Comparison of ENCODE assay signal across 8 cellular contexts in the genomic region with DNA sequence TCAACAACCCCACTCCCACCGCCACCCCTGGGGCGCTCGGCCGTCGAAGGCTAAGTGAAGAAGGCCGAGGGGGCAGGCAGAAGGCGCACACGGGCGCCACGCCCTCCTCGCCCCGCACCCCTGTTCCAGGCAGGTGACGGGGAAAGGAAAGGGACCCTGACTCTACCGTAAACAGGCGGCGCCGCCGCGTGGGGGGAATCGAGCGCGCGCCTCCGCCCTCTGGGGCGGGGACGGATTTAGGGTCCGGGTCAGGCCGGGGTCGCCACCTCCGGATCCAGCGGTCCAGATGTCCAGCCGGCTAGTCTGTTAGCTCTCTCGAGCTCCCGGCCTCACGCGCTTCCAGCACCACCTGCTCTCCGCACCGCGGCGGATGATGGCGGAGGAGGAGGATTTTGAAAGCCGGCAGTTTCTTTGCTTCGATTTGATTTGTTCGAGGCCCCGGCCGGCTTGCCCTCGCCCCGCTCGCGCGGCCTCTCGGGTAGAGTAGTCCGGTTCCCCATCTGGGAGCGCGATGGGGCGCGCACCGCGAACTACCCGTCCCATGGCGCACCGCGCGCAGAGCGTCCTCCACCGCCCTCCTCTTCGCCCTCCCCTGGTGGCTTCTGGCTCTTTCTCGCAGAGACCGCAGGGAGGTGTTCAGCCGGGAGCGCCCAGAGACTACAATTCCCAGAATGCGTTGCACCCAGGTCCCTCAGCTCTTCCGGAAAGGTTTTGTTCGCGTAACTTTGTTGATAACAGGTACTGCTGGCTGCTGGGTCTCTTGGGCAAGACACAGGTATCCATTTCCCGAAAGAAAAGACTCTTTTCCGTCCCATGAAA. TPM values are rescaled to one million over a fixed set of nuclear protein-coding genes. Genes with fewer than 3 reads are reported as not detected.
DNase-seq lines count a peak whose midpoint lies in the region; TF ChIP-seq lines count a peak whose summit lies in the region.

TSS of gene RANGAP1 (minus strand) at position 368 of the 819 bp plus-strand sequence. CDS start 5,143 bp downstream, outside the sequence.

- peak within 1 kb of the TSS; percentile 95 for H3K4me3 Mint-ChIP-seq in activated T-helper 1 cell treated with anti-CD3 and anti-CD28 coated beads, Interleukin-12 subunit alpha, Interleukin-12 subunit beta, Interleukin-2, Interleukin-4 antibody, amounts not matched to agents 30 ng/mL and 10 ng/mL and 1 ng/mL, durations not matched to agents 14 hours and 24 hours and 36 hours

- intact Hi-C loops in activated T-helper 1 cell treated with anti-CD3 and anti-CD28 coated beads, Interleukin-12 subunit alpha, Interleukin-12 subunit beta, Interleukin-2, Interleukin-4 antibody, amounts not matched to agents 30 ng/mL and 10 ng/mL and 1 ng/mL, durations not matched to agents 14 hours and 24 hours and 36 hours (cut with micrococcal nuclease), result loop anchor here (1.0 to 2.0 kb wide), 16 partner anchors 15 to 650 kb away; partner anchors contain the start of genes DESI1, L3MBTL2, MRTFA and PHF5A
- intact Hi-C loops in esophagus squamous epithelium (cut with DNase I), result no loop called here

- no peaks in the 10 kb centered on the region for H3K9me2 ChIP-seq in GM23248 (ENCODE audit: insufficient read depth)

- no peaks in the 10 kb centered on the region for H3K9me3 ChIP-seq in GM23248 (ENCODE audit: low read depth)
- H3K9me3 ChIP-seq in esophagus squamous epithelium, result no peaks in the 10 kb centered on the region

- H3K9me3 Mint-ChIP-seq in activated T-helper 1 cell treated with anti-CD3 and anti-CD28 coated beads, Interleukin-12 subunit alpha, Interleukin-12 subunit beta, Interleukin-2, Interleukin-4 antibody, amounts not matched to agents 30 ng/mL and 10 ng/mL and 1 ng/mL, durations not matched to agents 14 hours and 24 hours and 36 hours, result no peaks in the 10 kb centered on the region

- H3K4me3 ChIP-seq in GM23248 (peak within 1 kb of the TSS; percentile 87), esophagus squamous epithelium (peak within 1 kb of the TSS; percentile 87 to 98 (median 90))

- H2AFZ ChIP-seq in GM23248, result peak within 1 kb of the TSS; percentile 96

- H3K79me2 ChIP-seq in GM23248 (ENCODE audit: insufficient read depth), result peaks cover 42% of the 10 kb centered on the region

- H3K27ac Mint-ChIP-seq in activated T-helper 1 cell treated with anti-CD3 and anti-CD28 coated beads, Interleukin-12 subunit alpha, Interleukin-12 subunit beta, Interleukin-2, Interleukin-4 antibody, amounts not matched to agents 30 ng/mL and 10 ng/mL and 1 ng/mL, durations not matched to agents 14 hours and 24 hours and 36 hours, result peak within 1 kb of the TSS; percentile 97

- peaks cover 43% of the 10 kb centered on the region for H3K4me1 ChIP-seq in GM23248 (ENCODE audit: insufficient read depth)
- H3K4me1 ChIP-seq in esophagus squamous epithelium, result peaks cover 28 to 82% (median 35%) of the 10 kb centered on the region in 3 donors

- WGBS in GM23248 (ENCODE audit: low coverage in 1 of 2, low lambda C conversion rate in 2 of 2, missing lambda C conversion rate in 2 of 2), 2 experiments, result 1 to 2% methylated on average over 57 to 72 of the region's 77 CpGs
- WGBS in esophagus squamous epithelium, 2 donors, result 0% methylated on average over 9 to 32 of the region's 77 CpGs

- TF ChIP-seq POLR2A in esophagus squamous epithelium (IDR thresholded peaks at IDR 0.05), result peak in 3 of 4 donors; percentile 69 to 77 (median 71)

- peak within 1 kb of the TSS; percentile 96 for H3K27ac ChIP-seq in GM23248
- peak within 1 kb of the TSS; percentile 91 to 99 (median 96) for H3K27ac ChIP-seq in esophagus squamous epithelium

- H3K27me3 Mint-ChIP-seq in activated T-helper 1 cell treated with anti-CD3 and anti-CD28 coated beads, Interleukin-12 subunit alpha, Interleukin-12 subunit beta, Interleukin-2, Interleukin-4 antibody, amounts not matched to agents 30 ng/mL and 10 ng/mL and 1 ng/mL, durations not matched to agents 14 hours and 24 hours and 36 hours (ENCODE audit: insufficient read depth), result no peaks in the 10 kb centered on the region

- H3K36me3 ChIP-seq in GM23248 (ENCODE audit: low read depth) (peaks cover 9% of the 10 kb centered on the region), esophagus squamous epithelium (peaks cover under 1 to 33% (median 7%) of the 10 kb centered on the region in 3 donors)

- peaks cover 35% of the 10 kb centered on the region for H3F3A ChIP-seq in GM23248 (ENCODE audit: insufficient read depth)

- H4K20me1 ChIP-seq in GM23248 (ENCODE audit: insufficient read depth), result no peaks in the 10 kb centered on the region

- H3K36me3 Mint-ChIP-seq in activated T-helper 1 cell treated with anti-CD3 and anti-CD28 coated beads, Interleukin-12 subunit alpha, Interleukin-12 subunit beta, Interleukin-2, Interleukin-4 antibody, amounts not matched to agents 30 ng/mL and 10 ng/mL and 1 ng/mL, durations not matched to agents 14 hours and 24 hours and 36 hours (ENCODE audit: low read depth), result peaks cover 18% of the 10 kb centered on the region

- H3K27me3 ChIP-seq in GM23248 (replicated peaks; ENCODE audit: insufficient read depth), result no peaks in the 10 kb centered on the region
- H3K27me3 ChIP-seq in esophagus squamous epithelium, result no peaks in the 10 kb centered on the region

- in situ Hi-C loops in GM23248 (cut with MboI), result no loop called here

- peak in 2 of 6 experiments; percentile 47 to 48 for TF ChIP-seq CTCF in esophagus squamous epithelium (IDR thresholded peaks at IDR 0.05)

- DNase-seq in EH (ENCODE audit: low read depth) (peak; percentile 98), GM23248 (peak; percentile 100), Kasumi-1 (lab: John Stamatoyannopoulos, UW) (peak; percentile 99 to 100), RPMI7951 (ENCODE audit: low read depth) (peak; percentile 96), esophagus squamous epithelium (lab: John Stamatoyannopoulos, UW) (peak; percentile 97), myocyte (ENCODE audit: low read depth) (peak; percentile 99)
- peak; percentile 98 for DNase-seq in activated T-helper 1 cell treated with anti-CD3 and anti-CD28 coated beads, Interleukin-12 subunit alpha, Interleukin-12 subunit beta, Interleukin-2, Interleukin-4 antibody, amounts not matched to agents 30 ng/mL and 10 ng/mL and 1 ng/mL, durations not matched to agents 14 hours and 24 hours and 36 hours (ENCODE audit: low spot score)
- DNase-seq in stimulated activated CD8-positive, alpha-beta memory T cell treated with anti-CD3 and anti-CD28 coated beads, Interleukin-7, amount 100 ng/mL, for 48 hours (ENCODE audit: extremely low read depth in 1 of 2, low read depth in 1 of 2), result peak; percentile 96 to 98

- H3K9ac ChIP-seq in GM23248, result peak within 1 kb of the TSS; percentile 92

- peak within 1 kb of the TSS; percentile 98 for H3K4me2 ChIP-seq in GM23248 (ENCODE audit: unreplicated experiment)

- peaks cover 34% of the 10 kb centered on the region for H3K4me1 Mint-ChIP-seq in activated T-helper 1 cell treated with anti-CD3 and anti-CD28 coated beads, Interleukin-12 subunit alpha, Interleukin-12 subunit beta, Interleukin-2, Interleukin-4 antibody, amounts not matched to agents 30 ng/mL and 10 ng/mL and 1 ng/mL, durations not matched to agents 14 hours and 24 hours and 36 hours (ENCODE audit: low read depth)

RNA-seq across cellular contexts. Expression of gene RANGAP1, which starts in this region (rescaled TPM):
- 73.5 and 79.2 TPM in 2 replicates for total RNA-seq in GM23248 (2014; rRNA removed; shearing (Covaris generic))
- 52.3 and 54.6 TPM in 2 replicates for polyA plus RNA-seq in GM23248 (2016; fragmentation: Nextera tagmentation; extraction: Ambion mirVana)
- total RNA-seq in RPMI7951 (2014; rRNA removed; shearing (Covaris generic)), result 68.4 and 72.0 TPM in 2 replicates
- 197 and 199 TPM in 2 replicates for total RNA-seq in activated T-helper 1 cell treated with anti-CD3 and anti-CD28 coated beads, Interleukin-12 subunit alpha, Interleukin-12 subunit beta, Interleukin-2, Interleukin-4 antibody, amounts not matched to agents 30 ng/mL and 10 ng/mL and 1 ng/mL, durations not matched to agents 14 hours and 24 hours and 36 hours
- total RNA-seq in esophagus squamous epithelium (10 to 100 TPM; 80.1 to 98.5 (median 84.5) TPM), myocyte (58.5 and 82.0 TPM in 2 replicates)
- 65.6 TPM for polyA plus RNA-seq in myocyte (2012)

Comparison
In these comparisons a context has a peak if more than half of its experiments do, and no peak if none do; other contexts are left out.
1. Peak in every context shown above with its lines: DNase-seq, H3K4me3 ChIP-seq and H3K27ac ChIP-seq.